Comparison of ENCODE assay signal across 1 cellular context in genomic region chr16:72012607-72013006, GRCh38.
A peak's percentile ranks its signal among the peaks of the same experiment; 100 is the strongest.
TF ChIP-seq lines count a peak whose summit lies in the region.

No MANE protein-coding gene starts in this region.

TF ChIP-seq in K562, 482 proteins besides CTCF, POLR2A, EP300 and RAD21 (continues in another document):
- TF ChIP-seq DIDO1 (tag; IDR thresholded peaks at IDR 0.05; ENCODE audit: low read depth), result no peak
- peak in 1 of 2 experiments; percentile 76; a peak in 1 of 4 replicates for TF ChIP-seq FOXA3 (CRISPR knock-in tag; conservative IDR thresholded peaks at IDR 0.05 in 1 of 2, IDR thresholded peaks at IDR 0.05 in 1 of 2)
- no peak for TF ChIP-seq KAT7 (CRISPR knock-in tag; IDR thresholded peaks at IDR 0.05; ENCODE audit: borderline replicate concordance)
- TF ChIP-seq BDP1 (IDR thresholded peaks at IDR 0.05; ENCODE audit: insufficient read depth, insufficient read length), result no peak
- TF ChIP-seq NR1H2 (CRISPR knock-in tag; IDR thresholded peaks at IDR 0.05), result no peak
- peak; percentile 42 for TF ChIP-seq USF1 (CRISPR knock-in tag; IDR thresholded peaks at IDR 0.05)
- TF ChIP-seq SREBF1 (IDR thresholded peaks at IDR 0.05; ENCODE audit: borderline replicate concordance, low read depth, low read length), result no peak
- TF ChIP-seq TFE3 (CRISPR knock-in tag; IDR thresholded peaks at IDR 0.05), result no peak
- no peak for TF ChIP-seq GTF2A2 (tag; IDR thresholded peaks at IDR 0.05)
- no peak for TF ChIP-seq ASH1L (IDR thresholded peaks at IDR 0.05; ENCODE audit: borderline replicate concordance, low read depth, partially characterized antibody)
- TF ChIP-seq ZNF140 (CRISPR knock-in tag; IDR thresholded peaks at IDR 0.05), result no peak
- no peak for TF ChIP-seq SRSF7 (optimal IDR thresholded peaks at IDR 0.05; ENCODE audit: low read depth, low read length)
- TF ChIP-seq FOXP1 (CRISPR knock-in tag; IDR thresholded peaks at IDR 0.05), result peak; percentile 57; the same call in 1 of the 2 replicates
- no peak for TF ChIP-seq PURB (CRISPR knock-in tag; IDR thresholded peaks at IDR 0.05; ENCODE audit: low read depth)
- no peak for TF ChIP-seq SRSF3 (IDR thresholded peaks at IDR 0.05; ENCODE audit: insufficient read depth, low read length)
- TF ChIP-seq HMBOX1 (IDR thresholded peaks at IDR 0.05), result no peak
- TF ChIP-seq U2AF1 (optimal IDR thresholded peaks at IDR 0.05; ENCODE audit: low read depth, low read length), result no peak
- peak; percentile 88; the same call in 1 of the 2 replicates for TF ChIP-seq ZNF511 (CRISPR knock-in tag; IDR thresholded peaks at IDR 0.05)
- peak; percentile 61; the same call in 1 of the 2 replicates for TF ChIP-seq DMBX1 (CRISPR knock-in tag; IDR thresholded peaks at IDR 0.05; ENCODE audit: borderline replicate concordance)
- peak; percentile 92 for TF ChIP-seq MGA (IDR thresholded peaks at IDR 0.05)
- no peak for TF ChIP-seq CBX8 (IDR thresholded peaks at IDR 0.05; ENCODE audit: borderline replicate concordance, extremely low read depth, low read depth, low read length, poor library complexity, severe bottlenecking)
- no peak for TF ChIP-seq ZNF507 (tag; conservative IDR thresholded peaks at IDR 0.05)
- TF ChIP-seq RNF219 (CRISPR knock-in tag; IDR thresholded peaks at IDR 0.05), result no peak
- no peak for TF ChIP-seq NRF1 (conservative IDR thresholded peaks at IDR 0.05 in 1 of 2, IDR thresholded peaks at IDR 0.05 in 1 of 2)
- TF ChIP-seq MXI1 (IDR thresholded peaks at IDR 0.05; ENCODE audit: low read depth, low read length), result no peak
- peak; percentile 27; the same call in 1 of the 2 replicates for TF ChIP-seq ZFX (CRISPR knock-in tag; IDR thresholded peaks at IDR 0.05)
- TF ChIP-seq TEAD1 (CRISPR knock-in tag; IDR thresholded peaks at IDR 0.05), result 0 out of 4 replicates have a peak, but pooled peaks of 1 of the 2 experiments have one; percentile 25
- 0 out of 2 replicates have a peak, but pooled peaks have one; percentile 33 for TF ChIP-seq ZNF232 (CRISPR knock-in tag; IDR thresholded peaks at IDR 0.05)
- no peak for TF ChIP-seq ZNF431 (CRISPR knock-in tag; IDR thresholded peaks at IDR 0.05)
- TF ChIP-seq ZBTB7A (IDR thresholded peaks at IDR 0.05; ENCODE audit: borderline replicate concordance, control insufficient read depth, low read depth, low read length), result no peak
- TF ChIP-seq HDGF (IDR thresholded peaks at IDR 0.05), result no peak
- TF ChIP-seq ARNT (IDR thresholded peaks at IDR 0.05), result no peak
- TF ChIP-seq UBTF (IDR thresholded peaks at IDR 0.05; ENCODE audit: borderline replicate concordance in 1 of 2, low read depth in 2 of 2, low read length in 2 of 2), result no peak
- TF ChIP-seq ZNF121 (CRISPR knock-in tag; conservative IDR thresholded peaks at IDR 0.05), result no peak
- TF ChIP-seq ETV6 (IDR thresholded peaks at IDR 0.05; ENCODE audit: borderline replicate concordance in 1 of 2, low read depth in 2 of 2, low read length in 1 of 2), result no peak
- TF ChIP-seq ETV6 (CRISPR knock-in tag; IDR thresholded peaks at IDR 0.05; ENCODE audit: borderline replicate concordance), result 0 out of 2 replicates have a peak, but pooled peaks have one; percentile 35
- TF ChIP-seq C11orf30 (IDR thresholded peaks at IDR 0.05; ENCODE audit: low read depth), result no peak
- no peak for TF ChIP-seq TCF3 (CRISPR knock-in tag; IDR thresholded peaks at IDR 0.05)
